In genomic region chr1:167708940-167709389, GRCh38 we compare ENCODE assay signal across 9 cellular contexts.
A peak's percentile ranks its signal among the peaks of the same experiment; 100 is the strongest.
DNase-seq lines count a peak whose midpoint lies in the region; ATAC-seq lines count a peak whose summit lies in the region.
"Had no signal": no experiment of that assay in that cellular context is flagged by ENCODE, and none has a peak within 500 bp of the region (broad histone marks: within the 10 kb centered on the region; RNA-seq: fewer than 3 reads in every experiment).

No MANE protein-coding gene starts in this region.

- DNase-seq in ELR (ENCODE audit: low read depth), result peak; percentile 23
- peak; percentile 42 for DNase-seq in NOMO-1 treated with DMSO at 0.1 percent for 48 hours (lab: John Stamatoyannopoulos, UW; ENCODE audit: unreplicated experiment)
- DNase-seq in hepatic stellate cell (ENCODE audit: low spot score), result peak; percentile 60
- no peak for DNase-seq in anterior cingulate cortex (lab: John Stamatoyannopoulos, UW)
- no peak for DNase-seq in NCI-H510A treated with DMSO at 0.1 percent for 48 hours (lab: John Stamatoyannopoulos, UW)
- no peak for DNase-seq in stimulated activated CD4-positive, alpha-beta T cell treated with anti-CD3 and anti-CD28 coated beads, Interleukin-4, amount 100 ng/mL, for 1 hour
- DNase-seq: activated CD8-positive, alpha-beta memory T cell treated with anti-CD3 and anti-CD28 coated beads, Interleukin-2, amount 50 U/mL, for 48 hours had no signal

- peak; percentile 38 for ATAC-seq in GM21619 (IDR thresholded peaks at IDR 0.05; ENCODE audit: unreplicated experiment)
- no peak for ATAC-seq in GM19467 (IDR thresholded peaks at IDR 0.05; ENCODE audit: unreplicated experiment)

Comparison
In these comparisons a context has a peak if more than half of its experiments do, and no peak if none do; other contexts are left out.
1. DNase-seq: peak in ELR (single experiment), NOMO-1 treated with DMSO at 0.1 percent for 48 hours (single experiment) and hepatic stellate cell (single experiment); none in anterior cingulate cortex (0 of 58), NCI-H510A treated with DMSO at 0.1 percent for 48 hours (single experiment) and stimulated activated CD4-positive, alpha-beta T cell treated with anti-CD3 and anti-CD28 coated beads, Interleukin-4, amount 100 ng/mL, for 1 hour (single experiment).